Comparison of ENCODE assay signal across 31 cellular contexts in genomic region chr1:227935826-227936225, GRCh38. TPM values are rescaled to one million over a fixed set of nuclear protein-coding genes. Genes with fewer than 3 reads are reported as not detected.
DNase-seq lines count a peak whose midpoint lies in the region; ATAC-seq, FAIRE-seq and TF ChIP-seq lines count a peak whose summit lies in the region.
"Had no signal": no experiment of that assay in that cellular context is flagged by ENCODE, and none has a peak within 500 bp of the region (broad histone marks: within the 10 kb centered on the region; RNA-seq: fewer than 3 reads in every experiment).

No MANE protein-coding gene starts in this region.

- H3K4me1 ChIP-seq in keratinocyte (ENCODE audit: control insufficient read depth, extremely low read depth, insufficient read depth, low read length) (peaks cover 3% of the 10 kb centered on the region), suprapubic skin (peaks cover 19% of the 10 kb centered on the region)
- H3K4me1 ChIP-seq: Caco-2, upper lobe of right lung had no signal

- no peaks in the 10 kb centered on the region for H3K9me1 ChIP-seq in keratinocyte (ENCODE audit: control insufficient read depth, extremely low read depth, insufficient read depth, low read length)

- DNase-seq in activated naive CD8-positive, alpha-beta T cell treated with anti-CD3 and anti-CD28 coated beads, Interleukin-2, amount 50 U/mL, for 24 hours, result no peak
- DNase-seq in T-cell (no peak), keratinocyte (ENCODE audit: low read depth, low spot score) (no peak), suprapubic skin (ENCODE audit: low spot score in 2 of 2) (peak; percentile 16 to 21), osteocyte (ENCODE audit: extremely low spot score, unreplicated experiment) (no peak)
- DNase-seq: activated B cell treated with CpG ODN at 0.5 μM for 24 hours; activated CD4-positive, alpha-beta T cell treated with anti-CD3 and anti-CD28 coated beads, Interleukin-2, amount 50 U/mL, for 48 hours; activated naive CD8-positive, alpha-beta T cell treated with anti-CD3 and anti-CD28 coated beads, Interleukin-2, amount 10 ng/mL, durations not matched to agents 7 days and 5 days; activated T-cell treated with anti-CD3 and anti-CD28 coated beads, Interleukin-2, amount 50 U/mL, for 4 hours; DMS79; GF-D8; MG63; midbrain; NCI-H1417; NCI-H2029 treated with DMSO at 0.1 percent for 48 hours; NCI-H226; NCI-H69; stimulated activated CD4-positive, alpha-beta T cell treated with anti-CD3 and anti-CD28 coated beads, Interleukin-2, amount 100 ng/mL, for 24 hours; substantia nigra; T-helper 1 cell had no signal

- peaks cover 4% of the 10 kb centered on the region for H3K9me3 Mint-ChIP-seq in activated naive CD8-positive, alpha-beta T cell (ENCODE audit: low read depth)
- H3K9me3 Mint-ChIP-seq in activated naive CD8-positive, alpha-beta T cell treated with anti-CD3 and anti-CD28 coated beads, Interleukin-2, amount 50 U/mL, for 24 hours, result peaks cover 20% of the 10 kb centered on the region
- H3K9me3 Mint-ChIP-seq in T-cell (peaks cover 0 to 3% (median 0%) of the 10 kb centered on the region in 3 donors), osteocyte (ENCODE audit: unreplicated experiment) (peaks cover 9% of the 10 kb centered on the region)
- H3K9me3 Mint-ChIP-seq: activated B cell treated with CpG ODN at 0.5 μM for 24 hours had no signal

- no peaks in the 10 kb centered on the region for H3K27me3 ChIP-seq in keratinocyte (ENCODE audit: control insufficient read depth, extremely low read depth, insufficient read depth, low read length)
- no peaks in the 10 kb centered on the region for H3K27me3 ChIP-seq in suprapubic skin
- H3K27me3 ChIP-seq: dorsolateral prefrontal cortex, MG63, upper lobe of right lung had no signal

- dilution Hi-C loops in keratinocyte (cut with MboI; ENCODE audit: extremely low pct_ligation_motif_present, low sequenced_read_pairs), result no loop called here

- TF ChIP-seq EP300 in suprapubic skin (IDR thresholded peaks at IDR 0.05), result no peak

- peaks cover 3% of the 10 kb centered on the region for H3K79me2 ChIP-seq in keratinocyte (ENCODE audit: control insufficient read depth, insufficient read depth, low read length)

- 94% methylated on average over 7 of the region's 7 CpGs for WGBS in suprapubic skin

- peak overlapping the region; percentile 95 for H3K27ac Mint-ChIP-seq in activated naive CD8-positive, alpha-beta T cell
- no peak overlapping the region for H3K27ac Mint-ChIP-seq in activated naive CD8-positive, alpha-beta T cell treated with anti-CD3 and anti-CD28 coated beads, Interleukin-2, amount 50 U/mL, for 24 hours
- H3K27ac Mint-ChIP-seq in T-cell (peak overlapping the region; percentile 34 to 82), osteocyte (ENCODE audit: unreplicated experiment) (no peak overlapping the region)
- H3K27ac Mint-ChIP-seq: activated B cell treated with CpG ODN at 0.5 μM for 24 hours; activated naive CD8-positive, alpha-beta T cell treated with anti-CD3 and anti-CD28 coated beads, Interleukin-2, amount 10 ng/mL, durations not matched to agents 7 days and 5 days had no signal

- H3K36me3 ChIP-seq in keratinocyte (ENCODE audit: control insufficient read depth in 2 of 2, extremely low read depth in 1 of 2, insufficient read depth in 2 of 2, low read length in 2 of 2) (no peaks in the 10 kb centered on the region), suprapubic skin (no peaks in the 10 kb centered on the region)
- H3K36me3 ChIP-seq: BLaER1 treated with 17β-estradiol and CSF1 and Interleukin-3, amounts not matched to agents 10 nM and 100 nM; upper lobe of right lung had no signal

- no peak overlapping the region for H3K4me3 ChIP-seq in keratinocyte (ENCODE audit: control insufficient read depth in 2 of 3, extremely low read depth in 1 of 3, insufficient read depth in 2 of 3, low read depth in 1 of 3, low read length in 3 of 3)
- H3K4me3 ChIP-seq in suprapubic skin, result no peak overlapping the region
- H3K4me3 ChIP-seq: BLaER1 treated with 17β-estradiol and CSF1 and Interleukin-3, amounts not matched to agents 10 nM and 100 nM; dorsolateral prefrontal cortex; K562; MG63; upper lobe of right lung had no signal

- peaks cover 9% of the 10 kb centered on the region for H4K20me1 ChIP-seq in keratinocyte (ENCODE audit: control insufficient read depth, extremely low read depth, insufficient read depth, low read length)

- peaks cover 16% of the 10 kb centered on the region for H3K9me3 ChIP-seq in keratinocyte (ENCODE audit: control insufficient read depth, low read depth, low read length)
- H3K9me3 ChIP-seq in suprapubic skin, result no peaks in the 10 kb centered on the region
- H3K9me3 ChIP-seq: Caco-2, upper lobe of right lung had no signal

- no peak for FAIRE-seq in keratinocyte (lab: Jason Lieb, UNC)
- FAIRE-seq: HTR-8/SVneo, islet of Langerhans, K562 had no signal

- no peak for TF ChIP-seq CTCF in keratinocyte (optimal IDR thresholded peaks at IDR 0.05 in 1 of 3, IDR thresholded peaks at IDR 0.05 in 1 of 3, conservative IDR thresholded peaks at IDR 0.05 in 1 of 3; ENCODE audit: extremely low read depth in 1 of 3, insufficient read depth in 2 of 3, low read length in 3 of 3)
- no peak for TF ChIP-seq CTCF in suprapubic skin (IDR thresholded peaks at IDR 0.05)
- TF ChIP-seq CTCF in osteocyte (IDR thresholded peaks at IDR 0.05), result no peak

- CTCF ChIA-PET in T-cell (lab: Charles Lee), result no interaction called here

- peaks cover 4% of the 10 kb centered on the region for H3K36me3 Mint-ChIP-seq in activated naive CD8-positive, alpha-beta T cell
- H3K36me3 Mint-ChIP-seq in activated naive CD8-positive, alpha-beta T cell treated with anti-CD3 and anti-CD28 coated beads, Interleukin-2, amount 50 U/mL, for 24 hours (ENCODE audit: low read depth), result peaks cover 8% of the 10 kb centered on the region
- no peaks in the 10 kb centered on the region for H3K36me3 Mint-ChIP-seq in T-cell
- H3K36me3 Mint-ChIP-seq in osteocyte (ENCODE audit: unreplicated experiment), result peaks cover 12% of the 10 kb centered on the region
- H3K36me3 Mint-ChIP-seq: activated naive CD8-positive, alpha-beta T cell treated with anti-CD3 and anti-CD28 coated beads, Interleukin-2, amount 10 ng/mL, durations not matched to agents 7 days and 5 days; naive thymus-derived CD8-positive, alpha-beta T cell had no signal

- H3K4me1 Mint-ChIP-seq in activated naive CD8-positive, alpha-beta T cell (ENCODE audit: low read depth), result peaks cover 24% of the 10 kb centered on the region
- H3K4me1 Mint-ChIP-seq in activated naive CD8-positive, alpha-beta T cell treated with anti-CD3 and anti-CD28 coated beads, Interleukin-2, amount 50 U/mL, for 24 hours, result peaks cover 16% of the 10 kb centered on the region
- H3K4me1 Mint-ChIP-seq in T-cell, result peaks cover 18 to 23% (median 22%) of the 10 kb centered on the region in 3 donors
- peaks cover 5% of the 10 kb centered on the region for H3K4me1 Mint-ChIP-seq in osteocyte (ENCODE audit: unreplicated experiment)
- H3K4me1 Mint-ChIP-seq: activated B cell treated with CpG ODN at 0.5 μM for 24 hours; activated naive CD8-positive, alpha-beta T cell treated with anti-CD3 and anti-CD28 coated beads, Interleukin-2, amount 10 ng/mL, durations not matched to agents 7 days and 5 days had no signal

- TF ChIP-seq POLR2A in suprapubic skin (IDR thresholded peaks at IDR 0.05), result no peak

- H3K27me3 Mint-ChIP-seq in activated naive CD8-positive, alpha-beta T cell, result no peaks in the 10 kb centered on the region
- H3K27me3 Mint-ChIP-seq in activated naive CD8-positive, alpha-beta T cell treated with anti-CD3 and anti-CD28 coated beads, Interleukin-2, amount 50 U/mL, for 24 hours, result no peaks in the 10 kb centered on the region
- H3K27me3 Mint-ChIP-seq in T-cell (no peaks in the 10 kb centered on the region), osteocyte (ENCODE audit: unreplicated experiment) (peaks cover 5% of the 10 kb centered on the region)

- H3K27ac ChIP-seq in keratinocyte (ENCODE audit: control insufficient read depth, insufficient read depth, low read length), result peak overlapping the region; percentile 90
- no peak overlapping the region for H3K27ac ChIP-seq in suprapubic skin
- H3K27ac ChIP-seq: dorsolateral prefrontal cortex, upper lobe of right lung had no signal

- ATAC-seq in activated naive CD8-positive, alpha-beta T cell treated with anti-CD3 and anti-CD28 coated beads, Interleukin-2, amount 50 U/mL, for 24 hours, result no peak
- ATAC-seq in T-cell (replicated peaks in 1 of 4) (no peak), GM18867 (IDR thresholded peaks at IDR 0.05; ENCODE audit: unreplicated experiment) (no peak)
- ATAC-seq: K562 had no signal

- H3K9ac ChIP-seq in keratinocyte (ENCODE audit: control insufficient read depth, extremely low read depth, insufficient read depth, low read length), result no peak overlapping the region
- H3K9ac ChIP-seq: BLaER1 treated with 17β-estradiol and CSF1 and Interleukin-3, amounts not matched to agents 10 nM and 100 nM had no signal

- H3K4me3 Mint-ChIP-seq in activated naive CD8-positive, alpha-beta T cell, result no peak overlapping the region
- H3K4me3 Mint-ChIP-seq in activated naive CD8-positive, alpha-beta T cell treated with anti-CD3 and anti-CD28 coated beads, Interleukin-2, amount 50 U/mL, for 24 hours, result no peak overlapping the region
- H3K4me3 Mint-ChIP-seq in T-cell, result no peak overlapping the region
- H3K4me3 Mint-ChIP-seq in osteocyte (ENCODE audit: unreplicated experiment), result no peak overlapping the region
- H3K4me3 Mint-ChIP-seq: activated B cell treated with CpG ODN at 0.5 μM for 24 hours; activated naive CD8-positive, alpha-beta T cell treated with anti-CD3 and anti-CD28 coated beads, Interleukin-2, amount 10 ng/mL, durations not matched to agents 7 days and 5 days; activated T-cell treated with anti-CD3 and anti-CD28 coated beads, Interleukin-2, amount 50 U/mL, for 4 hours; naive thymus-derived CD8-positive, alpha-beta T cell had no signal

- no peak overlapping the region for H3K4me2 ChIP-seq in keratinocyte (ENCODE audit: control insufficient read depth, extremely low read depth, insufficient read depth, low read depth, low read length)

- no peak overlapping the region for H2AFZ ChIP-seq in keratinocyte (ENCODE audit: control insufficient read depth, low read length)

- POLR2A ChIA-PET in T-cell (lab: Charles Lee), result no interaction called here

RNA-seq across cellular contexts. Expression of gene WNT9A, which starts 11.9 kb away (rescaled TPM):
- total RNA-seq in T-cell, result under 1 TPM in 4 of 5 donors, not detected in 1; 0.12 to 0.72 (median 0.48) TPM
- 1.7 to 2.5 TPM (median 2.3 TPM) in 3 replicates for polyA plus RNA-seq in keratinocyte
- 0.75 TPM for polyA plus RNA-seq in keratinocyte (2011; ENCODE audit: low read depth)
- 1.7 and 2.3 TPM in 2 replicates for polyA plus RNA-seq in keratinocyte (2011; cell fraction: cytosol; rRNA removed)
- polyA plus RNA-seq in keratinocyte (2011; cell fraction: nucleus; rRNA removed), result 6.2 and 6.4 TPM in 2 replicates
- polyA plus RNA-seq in keratinocyte (2012; ENCODE audit: low replicate concordance), result 2.1 and 2.4 TPM in 2 replicates
- 3.9 to 6.0 TPM (median 4.9 TPM) in 3 replicates for polyA minus RNA-seq in keratinocyte
- 4.4 TPM for polyA minus RNA-seq in keratinocyte (2011; cell fraction: cytosol; rRNA and poly(A)+ RNA removed)
- polyA minus RNA-seq in keratinocyte (2011; cell fraction: nucleus; rRNA and poly(A)+ RNA removed), result 4.8 and 5.7 TPM in 2 replicates
- 1 to 10 TPM in 2 of 4 donors, under 1 TPM in 2; 0.85 to 2.6 (median 1.1) TPM for total RNA-seq in suprapubic skin
- 4.8 and 4.9 TPM in 2 replicates for total RNA-seq in osteocyte
- total RNA-seq: activated B cell treated with CpG ODN at 0.5 μM for 24 hours; naive thymus-derived CD8-positive, alpha-beta T cell; SK-MEL-5 had no signal
- polyA plus RNA-seq: naive thymus-derived CD8-positive, alpha-beta T cell had no signal

Comparison
In these comparisons a context has a peak if more than half of its experiments do, and no peak if none do; other contexts are left out.
1. H3K27ac Mint-ChIP-seq: peak in activated naive CD8-positive, alpha-beta T cell (single experiment) and T-cell (2 of 2); none in activated naive CD8-positive, alpha-beta T cell treated with anti-CD3 and anti-CD28 coated beads, Interleukin-2, amount 50 U/mL, for 24 hours (single experiment) and osteocyte (single experiment).
2. DNase-seq: peak in suprapubic skin (2 of 2); none in activated naive CD8-positive, alpha-beta T cell treated with anti-CD3 and anti-CD28 coated beads, Interleukin-2, amount 50 U/mL, for 24 hours (single experiment), T-cell (0 of 34), keratinocyte (single experiment) and osteocyte (single experiment).